8 cellular contexts compared by ENCODE assay signal in the genomic region with DNA sequence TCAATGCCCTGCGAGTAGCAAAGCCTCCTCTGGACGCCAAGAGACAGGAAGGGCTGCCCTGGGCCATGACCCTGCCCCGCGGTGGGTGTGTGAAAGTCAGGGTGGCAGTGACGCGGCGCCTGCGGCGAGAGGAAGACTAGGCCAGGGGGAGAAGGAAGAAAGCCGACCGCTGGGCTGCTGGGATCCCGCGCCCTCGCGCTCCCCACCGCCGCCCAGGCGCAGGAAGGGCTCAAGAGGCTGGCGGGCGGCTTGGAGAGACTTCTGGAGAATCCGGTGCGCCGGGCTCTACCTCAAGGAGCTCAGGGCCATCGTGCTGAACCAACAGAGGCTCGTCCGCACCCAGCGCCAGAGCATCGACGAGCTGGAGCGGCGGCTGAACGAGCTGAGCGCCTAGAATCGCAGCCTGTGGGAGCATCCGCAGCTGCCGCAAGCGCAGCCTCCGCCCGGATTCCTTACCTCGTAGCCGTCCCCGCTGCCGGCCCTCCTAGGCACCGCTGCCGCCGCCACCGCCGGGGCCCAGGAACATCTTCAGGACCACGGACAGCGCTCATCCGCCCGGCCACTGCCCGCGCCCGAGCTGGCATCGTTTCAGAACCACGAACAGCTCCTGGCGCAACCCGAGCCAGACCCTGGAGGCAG.
A peak's percentile ranks its signal among the peaks of the same experiment; 100 is the strongest.
DNase-seq lines count a peak whose midpoint lies in the region; ATAC-seq and TF ChIP-seq lines count a peak whose summit lies in the region.

No MANE protein-coding gene starts in this region.

- TF ChIP-seq EP300 in neural cell (conservative IDR thresholded peaks at IDR 0.05; ENCODE audit: poor library complexity, severe bottlenecking) = no peak

- no peaks in the 10 kb centered on the region for H4K20me1 ChIP-seq in neural cell (ENCODE audit: insufficient read depth)

- H2AFZ ChIP-seq in neural cell (ENCODE audit: low read depth, low read length) = peak overlapping the region; percentile 65

- peak overlapping the region; percentile 73 for H3K9ac ChIP-seq in neural cell (ENCODE audit: low read length)

- no peaks in the 10 kb centered on the region for H3K36me3 ChIP-seq in H7 (replicated peaks; ENCODE audit: control insufficient read depth, insufficient read depth, low read length)
- no peaks in the 10 kb centered on the region for H3K36me3 ChIP-seq in neural cell (ENCODE audit: insufficient read depth, low read length)

- H3K4me3 ChIP-seq in H7 (ENCODE audit: insufficient read depth, low read depth, low read length) (peak overlapping the region; percentile 18; the same call in 1 of the 2 replicates), fibroblast of villous mesenchyme (ENCODE audit: low read depth, low read length) (no peak overlapping the region), neural cell (ENCODE audit: low read length) (peak overlapping the region; percentile 79)

- TF ChIP-seq RAD21 in neural cell (conservative IDR thresholded peaks at IDR 0.05) = no peak

- H3F3A ChIP-seq in neural cell (ENCODE audit: insufficient read depth, low read length, poor library complexity, severe bottlenecking) = no peaks in the 10 kb centered on the region

- no peaks in the 10 kb centered on the region for H3K79me2 ChIP-seq in neural cell (replicated peaks; ENCODE audit: insufficient read depth, low read length)

- DNase-seq in AG08395 (ENCODE audit: low spot score) (peak; percentile 75), H7 (peak; percentile 94), fibroblast of villous mesenchyme (ENCODE audit: low read depth) (peak; percentile 71)
- DNase-seq in activated effector memory CD4-positive, alpha-beta T cell treated with Interleukin-2 at 50 U/mL for 16 hours = peak; percentile 56
- DNase-seq in stimulated activated naive CD4-positive, alpha-beta T cell treated with Interleukin-2 at 50 U/mL for 16 hours (lab: John Stamatoyannopoulos, UW) = peak; percentile 51

- no peak for ATAC-seq in HG03135 (IDR thresholded peaks at IDR 0.05; ENCODE audit: unreplicated experiment)

- peaks cover 19% of the 10 kb centered on the region for H3K27me3 ChIP-seq in H7 (ENCODE audit: control insufficient read depth, insufficient read depth, low read length)
- H3K27me3 ChIP-seq in neural cell (ENCODE audit: insufficient read depth, low read depth, low read length) = peaks cover 48% of the 10 kb centered on the region

- H3K4me2 ChIP-seq in neural cell (ENCODE audit: low read length) = peak overlapping the region; percentile 43

- no peaks in the 10 kb centered on the region for H3K9me3 ChIP-seq in neural cell (ENCODE audit: low read length)

- TF ChIP-seq CTCF in fibroblast of villous mesenchyme (IDR thresholded peaks at IDR 0.05; ENCODE audit: insufficient read depth, low read depth, low read length) (no peak), neural cell (IDR thresholded peaks at IDR 0.05; ENCODE audit: poor library complexity, severe bottlenecking) (no peak)

- H3K27ac ChIP-seq in neural cell (ENCODE audit: low read length) = peak overlapping the region; percentile 5

- H3K9me2 ChIP-seq in neural cell (ENCODE audit: insufficient read depth, low read length) = no peaks in the 10 kb centered on the region

TF ChIP-seq in PFSK-1, 5 proteins besides CTCF, POLR2A, EP300 and RAD21:
- TF ChIP-seq FOXP2 (optimal IDR thresholded peaks at IDR 0.05; ENCODE audit: borderline replicate concordance, extremely low read depth, extremely low read length, insufficient read depth) (peak; percentile 63), POLR2AphosphoS5 (IDR thresholded peaks at IDR 0.05; ENCODE audit: low read depth, low read length) (no peak), SIN3A (IDR thresholded peaks at IDR 0.05; ENCODE audit: borderline replicate concordance, insufficient read depth, low read length) (peak; percentile 74; the same call in 1 of the 2 replicates), TAF1 (IDR thresholded peaks at IDR 0.05; ENCODE audit: borderline replicate concordance, insufficient read depth, low read length) (no peak)
- TF ChIP-seq, protein P1, sequence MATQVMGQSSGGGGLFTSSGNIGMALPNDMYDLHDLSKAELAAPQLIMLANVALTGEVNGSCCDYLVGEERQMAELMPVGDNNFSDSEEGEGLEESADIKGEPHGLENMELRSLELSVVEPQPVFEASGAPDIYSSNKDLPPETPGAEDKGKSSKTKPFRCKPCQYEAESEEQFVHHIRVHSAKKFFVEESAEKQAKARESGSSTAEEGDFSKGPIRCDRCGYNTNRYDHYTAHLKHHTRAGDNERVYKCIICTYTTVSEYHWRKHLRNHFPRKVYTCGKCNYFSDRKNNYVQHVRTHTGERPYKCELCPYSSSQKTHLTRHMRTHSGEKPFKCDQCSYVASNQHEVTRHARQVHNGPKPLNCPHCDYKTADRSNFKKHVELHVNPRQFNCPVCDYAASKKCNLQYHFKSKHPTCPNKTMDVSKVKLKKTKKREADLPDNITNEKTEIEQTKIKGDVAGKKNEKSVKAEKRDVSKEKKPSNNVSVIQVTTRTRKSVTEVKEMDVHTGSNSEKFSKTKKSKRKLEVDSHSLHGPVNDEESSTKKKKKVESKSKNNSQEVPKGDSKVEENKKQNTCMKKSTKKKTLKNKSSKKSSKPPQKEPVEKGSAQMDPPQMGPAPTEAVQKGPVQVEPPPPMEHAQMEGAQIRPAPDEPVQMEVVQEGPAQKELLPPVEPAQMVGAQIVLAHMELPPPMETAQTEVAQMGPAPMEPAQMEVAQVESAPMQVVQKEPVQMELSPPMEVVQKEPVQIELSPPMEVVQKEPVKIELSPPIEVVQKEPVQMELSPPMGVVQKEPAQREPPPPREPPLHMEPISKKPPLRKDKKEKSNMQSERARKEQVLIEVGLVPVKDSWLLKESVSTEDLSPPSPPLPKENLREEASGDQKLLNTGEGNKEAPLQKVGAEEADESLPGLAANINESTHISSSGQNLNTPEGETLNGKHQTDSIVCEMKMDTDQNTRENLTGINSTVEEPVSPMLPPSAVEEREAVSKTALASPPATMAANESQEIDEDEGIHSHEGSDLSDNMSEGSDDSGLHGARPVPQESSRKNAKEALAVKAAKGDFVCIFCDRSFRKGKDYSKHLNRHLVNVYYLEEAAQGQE (IDR thresholded peaks at IDR 0.05; ENCODE audit: insufficient read depth in 1 of 2, low read depth in 2 of 2, low read length in 2 of 2) = peak; percentile 99

TF ChIP-seq in neural cell, 6 proteins besides CTCF, POLR2A, EP300 and RAD21:
- peak; percentile 27 for TF ChIP-seq MXI1 (conservative IDR thresholded peaks at IDR 0.05; ENCODE audit: poor library complexity, severe bottlenecking)
- TF ChIP-seq POLR2AphosphoS5 (IDR thresholded peaks at IDR 0.05) = no peak
- TF ChIP-seq, protein P1 (IDR thresholded peaks at IDR 0.05; ENCODE audit: borderline replicate concordance) = peak; percentile 99
- TF ChIP-seq TAF1 (IDR thresholded peaks at IDR 0.05; ENCODE audit: low read depth) = peak; percentile 48
